In genomic region chr7:68269410-68269809, GRCh38 we compare ENCODE assay signal across 1 cellular context.
TF ChIP-seq lines count a peak whose summit lies in the region.

No MANE protein-coding gene starts in this region.

TF ChIP-seq in A549, 52 proteins besides CTCF, POLR2A, EP300 and RAD21 (continued from another document):
- TF ChIP-seq ELK1 (IDR thresholded peaks at IDR 0.05; ENCODE audit: low read depth, low read length) = no peak
- no peak for TF ChIP-seq RFX5 (IDR thresholded peaks at IDR 0.05)
- no peak for TF ChIP-seq HOXA7 (CRISPR knock-in tag; IDR thresholded peaks at IDR 0.05)
- peak; percentile 25; the same call in 1 of the 3 replicates for TF ChIP-seq BCL3 (IDR thresholded peaks at IDR 0.05)
- no peak for TF ChIP-seq REST (IDR thresholded peaks at IDR 0.05)
